Comparison of ENCODE assay signal across 2 cellular contexts in genomic region chr19:6428692-6429418, GRCh38.
TF ChIP-seq lines count a peak whose summit lies in the region.

No MANE protein-coding gene starts in this region.

TF ChIP-seq in WTC11, 78 proteins besides CTCF, POLR2A, EP300 and RAD21:
- TF ChIP-seq ZNF121 (CRISPR knock-in tag; IDR thresholded peaks at IDR 0.05), result peak; percentile 75; the same call in 1 of the 2 replicates

TF ChIP-seq in K562, 482 proteins besides CTCF, POLR2A, EP300 and RAD21:
- TF ChIP-seq ZNF121 (CRISPR knock-in tag; conservative IDR thresholded peaks at IDR 0.05), result peak; percentile 77
- TF ChIP-seq ZNF263 (CRISPR knock-in tag; IDR thresholded peaks at IDR 0.05; ENCODE audit: borderline replicate concordance), result peak; percentile 43; the same call in 1 of the 2 replicates
- TF ChIP-seq PCBP2 (IDR thresholded peaks at IDR 0.05; ENCODE audit: low read depth, low read length, poor library complexity, severe bottlenecking), result peak; percentile 99
- TF ChIP-seq HNRNPK (IDR thresholded peaks at IDR 0.05; ENCODE audit: low read depth, low read length, poor library complexity, severe bottlenecking), result peak; percentile 79
